In genomic region chr10:93198401-93199175, GRCh38 we compare ENCODE assay signal across 8 cellular contexts.
DNase-seq lines count a peak whose midpoint lies in the region; ATAC-seq, FAIRE-seq and TF ChIP-seq lines count a peak whose summit lies in the region.

No MANE protein-coding gene starts in this region.

- peak overlapping the region; percentile 30 to 33 for H3K4me3 ChIP-seq in cardiac fibroblast (replicated peaks in 1 of 2; ENCODE audit: low read depth in 2 of 2, low read length in 2 of 2)
- peak overlapping the region; percentile 7 to 57 (median 40) for H3K4me3 ChIP-seq in liver (ENCODE audit: low read depth in 1 of 3, low read length in 3 of 3)

- H3K36me3 Mint-ChIP-seq in type B pancreatic cell: no peaks in the 10 kb centered on the region

- DNase-seq in NCI-H146 (lab: John Stamatoyannopoulos, UW) (peak; percentile 1), NCI-H146 treated with DMSO at 0.1 percent for 48 hours (lab: John Stamatoyannopoulos, UW; ENCODE audit: unreplicated experiment) (no peak), cardiac fibroblast (ENCODE audit: low read depth in 2 of 2) (peak; percentile 29 to 51), type B pancreatic cell (ENCODE audit: extremely low spot score, unreplicated experiment) (no peak), D721Med (ENCODE audit: insufficient read length, low spot score) (no peak)
- no peak for DNase-seq in stimulated activated CD4-positive, alpha-beta T cell treated with anti-CD3 and anti-CD28 coated beads, Interleukin-2, amount 100 ng/mL, for 24 hours

- peaks cover 21% of the 10 kb centered on the region for H3K4me1 Mint-ChIP-seq in type B pancreatic cell (ENCODE audit: unreplicated experiment)

- H3K27ac Mint-ChIP-seq in type B pancreatic cell: no peak overlapping the region

- H3K9me3 ChIP-seq in liver (ENCODE audit: control insufficient read depth in 4 of 4, low read length in 3 of 4): no peaks in the 10 kb centered on the region

- peak overlapping the region; percentile 81 to 89 for H3K27ac ChIP-seq in liver (ENCODE audit: low read depth in 1 of 2, low read length in 2 of 2)

- no peak for ATAC-seq in GM21717 (IDR thresholded peaks at IDR 0.05; ENCODE audit: unreplicated experiment)

- no peaks in the 10 kb centered on the region for H3K36me3 ChIP-seq in liver (ENCODE audit: control insufficient read depth in 4 of 4, insufficient read depth in 3 of 4, low read depth in 1 of 4, low read length in 3 of 4)

- peak overlapping the region; percentile 62 for H3K4me3 Mint-ChIP-seq in type B pancreatic cell

- H3K27me3 Mint-ChIP-seq in type B pancreatic cell: peaks cover 15% of the 10 kb centered on the region

- WGBS in liver: 22% methylated on average over 9 of the region's 9 CpGs

- TF ChIP-seq CTCF in cardiac fibroblast (IDR thresholded peaks at IDR 0.05; ENCODE audit: low read depth, low read length): no peak
- no peak for TF ChIP-seq CTCF in liver (IDR thresholded peaks at IDR 0.05; ENCODE audit: low read depth, low read length, missing input control)
- TF ChIP-seq CTCF in type B pancreatic cell (conservative IDR thresholded peaks at IDR 0.05): no peak
- TF ChIP-seq CTCF in D721Med (IDR thresholded peaks at IDR 0.05; ENCODE audit: insufficient read depth, missing control alignments): no peak

- TF ChIP-seq RAD21 in liver (IDR thresholded peaks at IDR 0.05): no peak

- H3K4me1 ChIP-seq in liver (ENCODE audit: control insufficient read depth in 4 of 4, insufficient read depth in 4 of 4, low read length in 3 of 4): peaks cover 0 to 16% (median 5%) of the 10 kb centered on the region in 4 donors

- no peaks in the 10 kb centered on the region for H3K27me3 ChIP-seq in liver (ENCODE audit: control insufficient read depth in 4 of 4, insufficient read depth in 4 of 4, low read length in 3 of 4)

- no peaks in the 10 kb centered on the region for H3K9me3 Mint-ChIP-seq in type B pancreatic cell

- FAIRE-seq in D721Med (lab: Jason Lieb, UNC): no peak

- peak overlapping the region; percentile 33 to 88 for H3K9ac ChIP-seq in liver (ENCODE audit: low read depth in 1 of 2, low read length in 2 of 2)

TF ChIP-seq in liver, 16 proteins besides CTCF, POLR2A, EP300 and RAD21:
- no peak for TF ChIP-seq RXRA (IDR thresholded peaks at IDR 0.05)
- no peak for TF ChIP-seq JUND (IDR thresholded peaks at IDR 0.05)
- no peak for TF ChIP-seq YY1 (IDR thresholded peaks at IDR 0.05)

Comparison
In these comparisons a context has a peak if more than half of its experiments do, and no peak if none do; other contexts are left out.
1. DNase-seq: peak in NCI-H146 (single experiment) and cardiac fibroblast (2 of 2); none in NCI-H146 treated with DMSO at 0.1 percent for 48 hours (single experiment), type B pancreatic cell (single experiment), D721Med (single experiment) and stimulated activated CD4-positive, alpha-beta T cell treated with anti-CD3 and anti-CD28 coated beads, Interleukin-2, amount 100 ng/mL, for 24 hours (0 of 2).